In genomic region chr10:97618285-97618684, GRCh38 we compare ENCODE assay signal across 41 cellular contexts. TPM values are rescaled to one million over a fixed set of nuclear protein-coding genes. Genes with fewer than 3 reads are reported as not detected.
"Had no signal": no experiment of that assay in that cellular context is flagged by ENCODE, and none has a peak within 500 bp of the region (broad histone marks: within the 10 kb centered on the region; RNA-seq: fewer than 3 reads in every experiment).

No MANE protein-coding gene starts in this region.

- H3K4me1 ChIP-seq: adrenal gland, ascending aorta, breast epithelium had no signal

- H3K4me3 ChIP-seq: adrenal gland, ascending aorta, body of pancreas, breast epithelium, cardiac muscle cell had no signal

- FAIRE-seq: astrocyte, bronchial epithelial cell had no signal

- H3K9me3 ChIP-seq: adrenal gland, ascending aorta, body of pancreas, breast epithelium had no signal

- H3K27me3 ChIP-seq: adrenal gland, ascending aorta, body of pancreas, brain microvascular endothelial cell, breast epithelium, cardiac muscle cell had no signal

- H3K27ac Mint-ChIP-seq: activated naive CD4-positive, alpha-beta T cell treated with anti-CD3 and anti-CD28 coated beads for 36 hours; activated naive CD4-positive, alpha-beta T cell treated with anti-CD3 and anti-CD28 coated beads, Interleukin-2, amount 10 ng/mL, durations not matched to agents 7 days and 5 days; activated naive CD4-positive, alpha-beta T cell treated with anti-CD3 and anti-CD28 coated beads, Interleukin-2, amount 50 U/mL, for 24 hours; activated naive CD8-positive, alpha-beta T cell; activated naive CD8-positive, alpha-beta T cell treated with anti-CD3 and anti-CD28 coated beads for 36 hours; activated naive CD8-positive, alpha-beta T cell treated with anti-CD3 and anti-CD28 coated beads, Interleukin-2, amount 10 ng/mL, durations not matched to agents 7 days and 5 days; activated naive CD8-positive, alpha-beta T cell treated with anti-CD3 and anti-CD28 coated beads, Interleukin-2, amount 50 U/mL, for 24 hours; activated T-cell treated with anti-CD3 and anti-CD28 coated beads, Interleukin-2, amount 50 U/mL, for 24 hours; activated T-cell treated with anti-CD3 and anti-CD28 coated beads, Interleukin-2, amount 50 U/mL, for 72 hours; activated T-helper 1 cell treated with anti-CD3 and anti-CD28 coated beads, Interleukin-12 subunit alpha, Interleukin-12 subunit beta, Interleukin-2, Interleukin-4 antibody, amounts not matched to agents 30 ng/mL and 10 ng/mL and 1 ng/mL, durations not matched to agents 14 hours and 24 hours and 36 hours; activated T-helper 2 cell treated with anti-CD3 and anti-CD28 coated beads, Interferon-gamma antibody, Interleukin-2, Interleukin-4, amounts not matched to agents 10 μg/mL and 5 μg/mL and 100 μg/mL, durations not matched to agents 14 hours and 24 hours and 36 hours; brain had no signal

- H3K9me3 Mint-ChIP-seq: activated naive CD4-positive, alpha-beta T cell treated with anti-CD3 and anti-CD28 coated beads for 36 hours; activated naive CD4-positive, alpha-beta T cell treated with anti-CD3 and anti-CD28 coated beads, Interleukin-2, amount 10 ng/mL, durations not matched to agents 7 days and 5 days; activated naive CD4-positive, alpha-beta T cell treated with anti-CD3 and anti-CD28 coated beads, Interleukin-2, amount 50 U/mL, for 24 hours; activated naive CD4-positive, alpha-beta T cell treated with anti-CD3 and anti-CD28 coated beads, Interleukin-2, amount 50 U/mL, for 72 hours; activated naive CD8-positive, alpha-beta T cell treated with anti-CD3 and anti-CD28 coated beads for 36 hours; activated naive CD8-positive, alpha-beta T cell treated with anti-CD3 and anti-CD28 coated beads, Interleukin-2, amount 10 ng/mL, durations not matched to agents 7 days and 5 days; activated naive CD8-positive, alpha-beta T cell treated with anti-CD3 and anti-CD28 coated beads, Interleukin-2, amount 50 U/mL, for 24 hours; activated T-cell treated with anti-CD3 and anti-CD28 coated beads, Interleukin-2, amount 50 U/mL, for 24 hours; activated T-cell treated with anti-CD3 and anti-CD28 coated beads, Interleukin-2, amount 50 U/mL, for 4 hours; activated T-cell treated with anti-CD3 and anti-CD28 coated beads, Interleukin-2, amount 50 U/mL, for 72 hours; activated T-helper 1 cell treated with anti-CD3 and anti-CD28 coated beads, Interleukin-12 subunit alpha, Interleukin-12 subunit beta, Interleukin-2, Interleukin-4 antibody, amounts not matched to agents 30 ng/mL and 10 ng/mL and 1 ng/mL, durations not matched to agents 14 hours and 24 hours and 36 hours; activated T-helper 2 cell treated with anti-CD3 and anti-CD28 coated beads, Interferon-gamma antibody, Interleukin-2, Interleukin-4, amounts not matched to agents 10 μg/mL and 5 μg/mL and 100 μg/mL, durations not matched to agents 14 hours and 24 hours and 36 hours; brain; central memory CD8-positive, alpha-beta T cell had no signal

- H3K36me3 ChIP-seq: adrenal gland, ascending aorta, brain microvascular endothelial cell, breast epithelium, cardiac muscle cell had no signal

- H3K4me1 Mint-ChIP-seq: activated naive CD4-positive, alpha-beta T cell treated with anti-CD3 and anti-CD28 coated beads, Interleukin-2, amount 10 ng/mL, durations not matched to agents 7 days and 5 days; activated naive CD4-positive, alpha-beta T cell treated with anti-CD3 and anti-CD28 coated beads, Interleukin-2, amount 50 U/mL, for 24 hours; activated naive CD8-positive, alpha-beta T cell treated with anti-CD3 and anti-CD28 coated beads for 36 hours; activated naive CD8-positive, alpha-beta T cell treated with anti-CD3 and anti-CD28 coated beads, Interleukin-2, amount 10 ng/mL, durations not matched to agents 7 days and 5 days; activated naive CD8-positive, alpha-beta T cell treated with anti-CD3 and anti-CD28 coated beads, Interleukin-2, amount 50 U/mL, for 24 hours; brain; central memory CD8-positive, alpha-beta T cell had no signal

- H3K36me3 Mint-ChIP-seq: activated naive CD4-positive, alpha-beta T cell treated with anti-CD3 and anti-CD28 coated beads, Interleukin-2, amount 10 ng/mL, durations not matched to agents 7 days and 5 days; activated naive CD4-positive, alpha-beta T cell treated with anti-CD3 and anti-CD28 coated beads, Interleukin-2, amount 50 U/mL, for 24 hours; activated naive CD4-positive, alpha-beta T cell treated with anti-CD3 and anti-CD28 coated beads, Interleukin-2, amount 50 U/mL, for 72 hours; activated naive CD8-positive, alpha-beta T cell treated with anti-CD3 and anti-CD28 coated beads for 36 hours; activated naive CD8-positive, alpha-beta T cell treated with anti-CD3 and anti-CD28 coated beads, Interleukin-2, amount 10 ng/mL, durations not matched to agents 7 days and 5 days had no signal

- H3K27me3 Mint-ChIP-seq: activated naive CD4-positive, alpha-beta T cell treated with anti-CD3 and anti-CD28 coated beads, Interleukin-2, amount 10 ng/mL, durations not matched to agents 7 days and 5 days; activated naive CD4-positive, alpha-beta T cell treated with anti-CD3 and anti-CD28 coated beads, Interleukin-2, amount 50 U/mL, for 24 hours; activated naive CD8-positive, alpha-beta T cell; activated naive CD8-positive, alpha-beta T cell treated with anti-CD3 and anti-CD28 coated beads for 36 hours; activated naive CD8-positive, alpha-beta T cell treated with anti-CD3 and anti-CD28 coated beads, Interleukin-2, amount 10 ng/mL, durations not matched to agents 7 days and 5 days; activated naive CD8-positive, alpha-beta T cell treated with anti-CD3 and anti-CD28 coated beads, Interleukin-2, amount 50 U/mL, for 24 hours; activated T-cell treated with anti-CD3 and anti-CD28 coated beads, Interleukin-2, amount 50 U/mL, for 24 hours; brain; central memory CD8-positive, alpha-beta T cell had no signal

- H3K27ac ChIP-seq: adrenal gland, ascending aorta, body of pancreas, brain microvascular endothelial cell, breast epithelium, cardiac muscle cell had no signal

- ATAC-seq: activated naive CD4-positive, alpha-beta T cell treated with anti-CD3 and anti-CD28 coated beads, Interleukin-2, amount 50 U/mL, for 72 hours; activated naive CD8-positive, alpha-beta T cell treated with anti-CD3 and anti-CD28 coated beads, Interleukin-2, amount 50 U/mL, for 24 hours; activated T-cell treated with anti-CD3 and anti-CD28 coated beads, Interleukin-2, amount 50 U/mL, for 4 hours; activated T-cell treated with anti-CD3 and anti-CD28 coated beads, Interleukin-2, amount 50 U/mL, for 72 hours; body of pancreas had no signal

- DNase-seq: activated effector memory CD4-positive, alpha-beta T cell treated with anti-CD3 and anti-CD28 coated beads, Interleukin-2, amount 50 U/mL, for 16 hours; activated effector memory CD4-positive, alpha-beta T cell treated with Interleukin-2 at 50 U/mL for 16 hours; activated gamma-delta T cell; activated gamma-delta T cell treated with Interleukin-2 at 50 U/mL for 16 hours; activated naive CD4-positive, alpha-beta T cell; activated naive CD4-positive, alpha-beta T cell treated with anti-CD3 and anti-CD28 coated beads for 36 hours; activated naive CD4-positive, alpha-beta T cell treated with anti-CD3 and anti-CD28 coated beads, Interleukin-2, amount 10 ng/mL, durations not matched to agents 7 days and 5 days; activated naive CD4-positive, alpha-beta T cell treated with anti-CD3 and anti-CD28 coated beads, Interleukin-2, amount 50 U/mL, for 16 hours; activated naive CD4-positive, alpha-beta T cell treated with Interleukin-2 at 50 U/mL for 16 hours; activated naive CD8-positive, alpha-beta T cell treated with anti-CD3 and anti-CD28 coated beads for 36 hours; activated naive CD8-positive, alpha-beta T cell treated with anti-CD3 and anti-CD28 coated beads, Interleukin-2, amount 10 ng/mL, durations not matched to agents 7 days and 5 days; activated naive CD8-positive, alpha-beta T cell treated with anti-CD3 and anti-CD28 coated beads, Interleukin-2, amount 50 U/mL, for 24 hours; activated T-cell treated with anti-CD3 and anti-CD28 coated beads, Interleukin-2, amount 50 U/mL, for 1 hour; activated T-cell treated with anti-CD3 and anti-CD28 coated beads, Interleukin-2, amount 50 U/mL, for 24 hours; activated T-cell treated with anti-CD3 and anti-CD28 coated beads, Interleukin-2, amount 50 U/mL, for 4 hours; activated T-cell treated with anti-CD3 and anti-CD28 coated beads, Interleukin-2, amount 50 U/mL, for 48 hours; activated T-cell treated with anti-CD3 and anti-CD28 coated beads, Interleukin-2, amount 50 U/mL, for 72 hours; adrenal gland; amniotic stem cell; amygdala; anterior cingulate cortex; aorta; body of pancreas; brain microvascular endothelial cell; caudate nucleus; central memory CD4-positive, alpha-beta T cell; cerebellar nuclear complex had no signal

- H3K4me3 Mint-ChIP-seq: activated naive CD4-positive, alpha-beta T cell treated with anti-CD3 and anti-CD28 coated beads for 36 hours; activated naive CD4-positive, alpha-beta T cell treated with anti-CD3 and anti-CD28 coated beads, Interleukin-2, amount 10 ng/mL, durations not matched to agents 7 days and 5 days; activated naive CD4-positive, alpha-beta T cell treated with anti-CD3 and anti-CD28 coated beads, Interleukin-2, amount 50 U/mL, for 24 hours; activated naive CD8-positive, alpha-beta T cell; activated naive CD8-positive, alpha-beta T cell treated with anti-CD3 and anti-CD28 coated beads for 36 hours; activated naive CD8-positive, alpha-beta T cell treated with anti-CD3 and anti-CD28 coated beads, Interleukin-2, amount 10 ng/mL, durations not matched to agents 7 days and 5 days; activated naive CD8-positive, alpha-beta T cell treated with anti-CD3 and anti-CD28 coated beads, Interleukin-2, amount 50 U/mL, for 24 hours; activated T-cell treated with anti-CD3 and anti-CD28 coated beads, Interleukin-2, amount 50 U/mL, for 24 hours; activated T-cell treated with anti-CD3 and anti-CD28 coated beads, Interleukin-2, amount 50 U/mL, for 4 hours; activated T-cell treated with anti-CD3 and anti-CD28 coated beads, Interleukin-2, amount 50 U/mL, for 72 hours; activated T-helper 1 cell treated with anti-CD3 and anti-CD28 coated beads, Interleukin-12 subunit alpha, Interleukin-12 subunit beta, Interleukin-2, Interleukin-4 antibody, amounts not matched to agents 30 ng/mL and 10 ng/mL and 1 ng/mL, durations not matched to agents 14 hours and 24 hours and 36 hours; brain; central memory CD8-positive, alpha-beta T cell had no signal

RNA-seq across cellular contexts. Expression of gene C10orf62, which starts 28.8 kb away (rescaled TPM):
- total RNA-seq: activated naive CD4-positive, alpha-beta T cell treated with anti-CD3 and anti-CD28 coated beads for 36 hours; activated naive CD4-positive, alpha-beta T cell treated with anti-CD3 and anti-CD28 coated beads, Interleukin-2, amount 50 U/mL, for 72 hours; activated naive CD8-positive, alpha-beta T cell treated with anti-CD3 and anti-CD28 coated beads for 36 hours; activated naive CD8-positive, alpha-beta T cell treated with anti-CD3 and anti-CD28 coated beads, Interleukin-2, amount 10 ng/mL, durations not matched to agents 7 days and 5 days; activated T-cell treated with anti-CD3 and anti-CD28 coated beads, Interleukin-2, amount 50 U/mL, for 4 hours; activated T-cell treated with anti-CD3 and anti-CD28 coated beads, Interleukin-2, amount 50 U/mL, for 72 hours; activated T-helper 1 cell treated with anti-CD3 and anti-CD28 coated beads, Interleukin-12 subunit alpha, Interleukin-12 subunit beta, Interleukin-2, Interleukin-4 antibody, amounts not matched to agents 30 ng/mL and 10 ng/mL and 1 ng/mL, durations not matched to agents 14 hours and 24 hours and 36 hours; activated T-helper 2 cell treated with anti-CD3 and anti-CD28 coated beads, Interferon-gamma antibody, Interleukin-2, Interleukin-4, amounts not matched to agents 10 μg/mL and 5 μg/mL and 100 μg/mL, durations not matched to agents 14 hours and 24 hours and 36 hours; ascending aorta; astrocyte; chondrocyte had no signal
- polyA plus RNA-seq: cardiac muscle cell had no signal

RNA-seq across cellular contexts. Expression of gene HOGA1, which starts 34.1 kb away (rescaled TPM):
- total RNA-seq: activated naive CD4-positive, alpha-beta T cell treated with anti-CD3 and anti-CD28 coated beads for 36 hours; activated naive CD4-positive, alpha-beta T cell treated with anti-CD3 and anti-CD28 coated beads, Interleukin-2, amount 50 U/mL, for 72 hours; activated naive CD8-positive, alpha-beta T cell treated with anti-CD3 and anti-CD28 coated beads for 36 hours; activated naive CD8-positive, alpha-beta T cell treated with anti-CD3 and anti-CD28 coated beads, Interleukin-2, amount 10 ng/mL, durations not matched to agents 7 days and 5 days; activated T-cell treated with anti-CD3 and anti-CD28 coated beads, Interleukin-2, amount 50 U/mL, for 4 hours; activated T-cell treated with anti-CD3 and anti-CD28 coated beads, Interleukin-2, amount 50 U/mL, for 72 hours; activated T-helper 1 cell treated with anti-CD3 and anti-CD28 coated beads, Interleukin-12 subunit alpha, Interleukin-12 subunit beta, Interleukin-2, Interleukin-4 antibody, amounts not matched to agents 30 ng/mL and 10 ng/mL and 1 ng/mL, durations not matched to agents 14 hours and 24 hours and 36 hours; activated T-helper 2 cell treated with anti-CD3 and anti-CD28 coated beads, Interferon-gamma antibody, Interleukin-2, Interleukin-4, amounts not matched to agents 10 μg/mL and 5 μg/mL and 100 μg/mL, durations not matched to agents 14 hours and 24 hours and 36 hours had no signal

RNA-seq across cellular contexts. Expression of gene ANKRD2, which starts 45.7 kb away (rescaled TPM):
- total RNA-seq: activated naive CD8-positive, alpha-beta T cell treated with anti-CD3 and anti-CD28 coated beads for 36 hours; activated T-cell treated with anti-CD3 and anti-CD28 coated beads, Interleukin-2, amount 50 U/mL, for 4 hours; activated T-cell treated with anti-CD3 and anti-CD28 coated beads, Interleukin-2, amount 50 U/mL, for 72 hours; activated T-helper 1 cell treated with anti-CD3 and anti-CD28 coated beads, Interleukin-12 subunit alpha, Interleukin-12 subunit beta, Interleukin-2, Interleukin-4 antibody, amounts not matched to agents 30 ng/mL and 10 ng/mL and 1 ng/mL, durations not matched to agents 14 hours and 24 hours and 36 hours; ascending aorta; body of pancreas; breast epithelium; cardiac muscle cell; cerebellum had no signal
- polyA plus RNA-seq: cardiac muscle cell had no signal
